8 cellular contexts compared by ENCODE assay signal in genomic region chr10:27503498-27504006, GRCh38. TPM values are rescaled to one million over a fixed set of nuclear protein-coding genes. Genes with fewer than 3 reads are reported as not detected.
DNase-seq lines count a peak whose midpoint lies in the region; ATAC-seq and TF ChIP-seq lines count a peak whose summit lies in the region.

No MANE protein-coding gene starts in this region.

- CTCF ChIA-PET in Panc1 (lab: Charles Lee): no interaction called here

- H3K27ac ChIP-seq in Panc1 (ENCODE audit: low read length) (peak overlapping the region; percentile 92), esophagus (ENCODE audit: low read depth in 2 of 2, low read length in 1 of 2) (peak overlapping the region; percentile 71 to 99), prostate gland (peak overlapping the region; percentile 85 to 93)

- H3K4me3 ChIP-seq in GM06990 (replicated peaks; ENCODE audit: low read depth, low read length) (peak overlapping the region; percentile 41), Panc1 (ENCODE audit: low read depth in 2 of 2, low read length in 2 of 2) (peak overlapping the region; percentile 74 to 87), esophagus (ENCODE audit: low read depth in 1 of 2, low read length in 2 of 2) (peak overlapping the region; percentile 89 to 91), prostate gland (peak overlapping the region; percentile 55 to 84)

- ATAC-seq in Panc1: no peak
- ATAC-seq in HG03280 (IDR thresholded peaks at IDR 0.05; ENCODE audit: unreplicated experiment): no peak
- ATAC-seq in HG03135 (IDR thresholded peaks at IDR 0.05; ENCODE audit: unreplicated experiment): no peak

- 37 to 44% methylated on average over 4 of the region's 4 CpGs for WGBS in esophagus, 2 donors
- 35% methylated on average over 4 of the region's 4 CpGs for WGBS in prostate gland

- H3K4me1 ChIP-seq in Panc1 (ENCODE audit: control insufficient read depth, insufficient read depth, low read length): peaks cover 2% of the 10 kb centered on the region; the same call in 1 of the 2 replicates
- H3K4me1 ChIP-seq in esophagus (ENCODE audit: control insufficient read depth in 2 of 2, insufficient read depth in 2 of 2, low read length in 1 of 2): no peaks in the 10 kb centered on the region
- H3K4me1 ChIP-seq in prostate gland (replicated peaks): peaks cover 4% of the 10 kb centered on the region

- H3K27me3 ChIP-seq in GM06990 (replicated peaks; ENCODE audit: control insufficient read depth, insufficient read depth, low read length) (no peaks in the 10 kb centered on the region; the same call in 1 of the 2 replicates), Panc1 (ENCODE audit: control insufficient read depth, insufficient read depth, low read length) (no peaks in the 10 kb centered on the region), esophagus (ENCODE audit: control insufficient read depth in 1 of 2, insufficient read depth in 2 of 2, low read length in 2 of 2) (no peaks in the 10 kb centered on the region), prostate gland (replicated peaks; ENCODE audit: insufficient read depth) (no peaks in the 10 kb centered on the region)

- BruUV-seq in Panc1 (replicated peaks; lab: Mats Ljungman, UMichigan): no TSS peak

- no peak for TF ChIP-seq POLR2A in prostate gland (IDR thresholded peaks at IDR 0.05)

- H3K36me3 ChIP-seq in GM06990 (ENCODE audit: control insufficient read depth, insufficient read depth, low read length): no peaks in the 10 kb centered on the region
- peaks cover 5% of the 10 kb centered on the region for H3K36me3 ChIP-seq in Panc1 (ENCODE audit: control insufficient read depth, insufficient read depth, low read length)
- no peaks in the 10 kb centered on the region for H3K36me3 ChIP-seq in esophagus (ENCODE audit: control insufficient read depth in 2 of 2, insufficient read depth in 2 of 2, low read length in 1 of 2)
- no peaks in the 10 kb centered on the region for H3K36me3 ChIP-seq in prostate gland

- DNase-seq in GM06990 (ENCODE audit: extremely low read depth, insufficient read length) (no peak), Panc1 (ENCODE audit: low read depth, low spot score) (no peak), prostate gland (ENCODE audit: low spot score) (no peak), NCI-H82 treated with DMSO at 0.1 percent for 48 hours (lab: John Stamatoyannopoulos, UW; ENCODE audit: unreplicated experiment) (no peak), SW480 (ENCODE audit: low spot score) (no peak)

- intact Hi-C loops in Panc1 (cut with micrococcal nuclease; ENCODE audit: unreplicated experiment): no loop called here
- intact Hi-C loops in prostate gland (cut with DNase I): no loop called here

- in situ Hi-C loops in Panc1 (cut with HindIII; ENCODE audit: low pct_unique_long_range_greater_than_20kb, low sequenced_read_pairs): no loop called here

- TF ChIP-seq CTCF in GM06990 (IDR thresholded peaks at IDR 0.05; ENCODE audit: insufficient read depth, low read length, poor library complexity, severe bottlenecking) (no peak), Panc1 (IDR thresholded peaks at IDR 0.05) (no peak), prostate gland (IDR thresholded peaks at IDR 0.05) (no peak)

- no peaks in the 10 kb centered on the region for H3K9me3 ChIP-seq in Panc1 (ENCODE audit: control insufficient read depth, insufficient read depth, low read depth, low read length)
- H3K9me3 ChIP-seq in esophagus (ENCODE audit: control insufficient read depth in 2 of 2, insufficient read depth in 1 of 2, low read depth in 1 of 2, low read length in 1 of 2): no peaks in the 10 kb centered on the region
- no peaks in the 10 kb centered on the region for H3K9me3 ChIP-seq in prostate gland

- POLR2A ChIA-PET in Panc1 (lab: Charles Lee): no interaction called here

RNA-seq across cellular contexts. Expression of gene RAB18, which starts 0.6 kb away (rescaled TPM):
- 55.4 TPM for total RNA-seq in Panc1 (2021; ENCODE audit: unreplicated experiment)
- 62.6 TPM for polyA plus RNA-seq in Panc1 (2012; ENCODE audit: insufficient read length)
- 10 to 100 TPM; 27.4 to 47.6 TPM for polyA plus RNA-seq in esophagus
- 10 to 100 TPM; 53.5 to 62.6 TPM for total RNA-seq in prostate gland
